Comparison of ENCODE assay signal across 30 cellular contexts in the genomic region with DNA sequence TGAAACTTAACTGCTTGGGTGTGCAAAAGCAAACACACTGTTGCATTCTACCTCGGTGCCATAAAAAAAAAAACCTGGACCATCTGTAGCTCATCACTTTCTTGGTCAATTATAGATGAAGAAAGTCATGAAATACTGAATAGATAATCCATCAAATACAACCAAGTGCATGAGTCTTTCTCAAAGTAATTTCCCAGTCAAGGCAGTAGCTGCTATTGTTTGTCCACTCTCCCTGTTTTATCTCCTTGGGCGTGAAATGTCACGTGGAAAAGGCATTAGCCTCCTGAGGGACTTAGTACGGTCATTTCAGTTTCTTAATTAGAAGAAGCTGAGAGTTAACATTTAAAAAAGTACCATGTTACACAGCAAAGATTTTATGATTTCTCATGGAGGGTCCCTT.
"Had no signal": no experiment of that assay in that cellular context is flagged by ENCODE, and none has a peak within 500 bp of the region (broad histone marks: within the 10 kb centered on the region; RNA-seq: fewer than 3 reads in every experiment).

No MANE protein-coding gene starts in this region.

- H3K27me3 ChIP-seq: ascending aorta, body of pancreas, SJCRH30 had no signal

- H3K27ac ChIP-seq: ascending aorta, body of pancreas, RWPE1, SJCRH30 had no signal

- H3K4me3 ChIP-seq: ascending aorta, body of pancreas, SJCRH30 had no signal

- H3K4me3 Mint-ChIP-seq: activated CD8-positive, alpha-beta memory T cell treated with anti-CD3 and anti-CD28 coated beads, Interleukin-2, amount 10 ng/mL, durations not matched to agents 7 days and 5 days; activated naive CD8-positive, alpha-beta T cell treated with anti-CD3 and anti-CD28 coated beads, Interleukin-2, amount 50 U/mL, for 24 hours; activated T-cell treated with anti-CD3 and anti-CD28 coated beads, Interleukin-2, amount 50 U/mL, for 24 hours; activated T-helper 1 cell treated with anti-CD3 and anti-CD28 coated beads, Interleukin-12 subunit alpha, Interleukin-12 subunit beta, Interleukin-2, Interleukin-4 antibody, amounts not matched to agents 30 ng/mL and 10 ng/mL and 1 ng/mL, durations not matched to agents 14 hours and 24 hours and 36 hours; central memory CD8-positive, alpha-beta T cell; T-helper 1 cell treated with Interleukin-12 subunit alpha and Interleukin-12 subunit beta and Interleukin-4 antibody, amounts not matched to agents 30 μg/mL and 1 μg/mL, for 36 hours had no signal

- H3K4me1 Mint-ChIP-seq: activated CD8-positive, alpha-beta memory T cell treated with anti-CD3 and anti-CD28 coated beads, Interleukin-2, amount 10 ng/mL, durations not matched to agents 7 days and 5 days; activated naive CD8-positive, alpha-beta T cell treated with anti-CD3 and anti-CD28 coated beads, Interleukin-2, amount 50 U/mL, for 24 hours; central memory CD8-positive, alpha-beta T cell had no signal

- H3K27me3 Mint-ChIP-seq: activated CD8-positive, alpha-beta memory T cell treated with anti-CD3 and anti-CD28 coated beads, Interleukin-2, amount 10 ng/mL, durations not matched to agents 7 days and 5 days; activated naive CD8-positive, alpha-beta T cell treated with anti-CD3 and anti-CD28 coated beads, Interleukin-2, amount 50 U/mL, for 24 hours; activated T-cell treated with anti-CD3 and anti-CD28 coated beads, Interleukin-2, amount 50 U/mL, for 24 hours; central memory CD8-positive, alpha-beta T cell had no signal

- FAIRE-seq: bronchial epithelial cell had no signal

- DNase-seq: activated CD4-positive, alpha-beta T cell treated with anti-CD3 and anti-CD28 coated beads for 4 hours; activated CD4-positive, alpha-beta T cell treated with anti-CD3 and anti-CD28 coated beads, Interleukin-2, amount 50 U/mL, for 48 hours; activated CD8-positive, alpha-beta memory T cell treated with anti-CD3 and anti-CD28 coated beads, Interleukin-2, amount 10 ng/mL, durations not matched to agents 7 days and 5 days; activated effector memory CD4-positive, alpha-beta T cell treated with anti-CD3 and anti-CD28 coated beads, Interleukin-2, amount 50 U/mL, for 16 hours; activated naive CD4-positive, alpha-beta T cell treated with Interleukin-2 at 50 U/mL for 16 hours; activated naive CD8-positive, alpha-beta T cell treated with anti-CD3 and anti-CD28 coated beads, Interleukin-2, amount 50 U/mL, for 24 hours; activated T-cell treated with anti-CD3 and anti-CD28 coated beads, Interleukin-2, amount 50 U/mL, for 24 hours; amniotic stem cell; body of pancreas; MM.1S; NCI-H1105; NCI-H1436 treated with DMSO at 0.1 percent for 48 hours; NCI-H187; NCI-H2081; NCI-H2227 treated with DMSO at 0.1 percent for 48 hours; NCI-H526; NCI-H82; OCI-M1; Right ventricle myocardium superior; SJCRH30 had no signal

- H3K27ac Mint-ChIP-seq: activated CD8-positive, alpha-beta memory T cell treated with anti-CD3 and anti-CD28 coated beads, Interleukin-2, amount 10 ng/mL, durations not matched to agents 7 days and 5 days; activated naive CD4-positive, alpha-beta T cell treated with anti-CD3 and anti-CD28 coated beads, Interleukin-2, amount 50 U/mL, for 72 hours; activated naive CD8-positive, alpha-beta T cell treated with anti-CD3 and anti-CD28 coated beads, Interleukin-2, amount 50 U/mL, for 24 hours; activated T-cell treated with anti-CD3 and anti-CD28 coated beads, Interleukin-2, amount 50 U/mL, for 24 hours; activated T-helper 1 cell treated with anti-CD3 and anti-CD28 coated beads, Interleukin-12 subunit alpha, Interleukin-12 subunit beta, Interleukin-2, Interleukin-4 antibody, amounts not matched to agents 30 ng/mL and 10 ng/mL and 1 ng/mL, durations not matched to agents 14 hours and 24 hours and 36 hours; T-helper 1 cell treated with Interleukin-12 subunit alpha and Interleukin-12 subunit beta and Interleukin-4 antibody, amounts not matched to agents 30 μg/mL and 1 μg/mL, for 36 hours had no signal

- H3K4me1 ChIP-seq: ascending aorta, body of pancreas, SJCRH30 had no signal

- H3K9me3 ChIP-seq: ascending aorta, body of pancreas, SJCRH30 had no signal

- ATAC-seq: activated CD4-positive, CD25-positive, alpha-beta regulatory T cell treated with anti-CD3 and anti-CD28 coated beads, Interleukin-2, amount 50 U/mL, for 24 hours; activated CD8-positive, alpha-beta memory T cell treated with anti-CD3 and anti-CD28 coated beads, Interleukin-2, amount 10 ng/mL, durations not matched to agents 7 days and 5 days; activated naive CD4-positive, alpha-beta T cell treated with anti-CD3 and anti-CD28 coated beads, Interleukin-2, amount 50 U/mL, for 72 hours; activated naive CD8-positive, alpha-beta T cell treated with anti-CD3 and anti-CD28 coated beads, Interleukin-2, amount 50 U/mL, for 24 hours; body of pancreas; Panc1; SK-N-SH treated with all-trans-retinoic acid at 6 μM for 48 hours had no signal

- H3K36me3 ChIP-seq: ascending aorta, SJCRH30 had no signal

- H3K36me3 Mint-ChIP-seq: activated CD8-positive, alpha-beta memory T cell treated with anti-CD3 and anti-CD28 coated beads, Interleukin-2, amount 10 ng/mL, durations not matched to agents 7 days and 5 days; activated naive CD4-positive, alpha-beta T cell treated with anti-CD3 and anti-CD28 coated beads, Interleukin-2, amount 50 U/mL, for 72 hours had no signal
